In genomic region chr6:98832282-98833100, GRCh38 we compare ENCODE assay signal across 2 cellular contexts.
A peak's percentile ranks its signal among the peaks of the same experiment; 100 is the strongest.
TF ChIP-seq lines count a peak whose summit lies in the region.

No MANE protein-coding gene starts in this region.

TF ChIP-seq in IMR-90, 13 proteins besides CTCF, POLR2A, EP300 and RAD21:
- TF ChIP-seq FOS (IDR thresholded peaks at IDR 0.05; ENCODE audit: low read depth, low read length) (peak; percentile 38; the same call in 1 of the 2 replicates), BHLHE40 (IDR thresholded peaks at IDR 0.05; ENCODE audit: low read depth, low read length) (peak; percentile 61), SMC3 (IDR thresholded peaks at IDR 0.05; ENCODE audit: low read depth, low read length) (no peak), MXI1 (IDR thresholded peaks at IDR 0.05; ENCODE audit: borderline replicate concordance, low read depth, low read length) (peak; percentile 75), MAZ (IDR thresholded peaks at IDR 0.05; ENCODE audit: borderline replicate concordance, low read depth, low read length) (peak; percentile 61)

TF ChIP-seq in K562, 482 proteins besides CTCF, POLR2A, EP300 and RAD21:
- TF ChIP-seq, protein P1, sequence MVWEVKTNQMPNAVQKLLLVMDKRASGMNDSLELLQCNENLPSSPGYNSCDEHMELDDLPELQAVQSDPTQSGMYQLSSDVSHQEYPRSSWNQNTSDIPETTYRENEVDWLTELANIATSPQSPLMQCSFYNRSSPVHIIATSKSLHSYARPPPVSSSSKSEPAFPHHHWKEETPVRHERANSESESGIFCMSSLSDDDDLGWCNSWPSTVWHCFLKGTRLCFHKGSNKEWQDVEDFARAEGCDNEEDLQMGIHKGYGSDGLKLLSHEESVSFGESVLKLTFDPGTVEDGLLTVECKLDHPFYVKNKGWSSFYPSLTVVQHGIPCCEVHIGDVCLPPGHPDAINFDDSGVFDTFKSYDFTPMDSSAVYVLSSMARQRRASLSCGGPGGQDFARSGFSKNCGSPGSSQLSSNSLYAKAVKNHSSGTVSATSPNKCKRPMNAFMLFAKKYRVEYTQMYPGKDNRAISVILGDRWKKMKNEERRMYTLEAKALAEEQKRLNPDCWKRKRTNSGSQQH (CRISPR knock-in tag; IDR thresholded peaks at IDR 0.05): no peak
- no peak for TF ChIP-seq SIRT6 (IDR thresholded peaks at IDR 0.05; ENCODE audit: low read depth, low read length)
- TF ChIP-seq, protein P2, sequence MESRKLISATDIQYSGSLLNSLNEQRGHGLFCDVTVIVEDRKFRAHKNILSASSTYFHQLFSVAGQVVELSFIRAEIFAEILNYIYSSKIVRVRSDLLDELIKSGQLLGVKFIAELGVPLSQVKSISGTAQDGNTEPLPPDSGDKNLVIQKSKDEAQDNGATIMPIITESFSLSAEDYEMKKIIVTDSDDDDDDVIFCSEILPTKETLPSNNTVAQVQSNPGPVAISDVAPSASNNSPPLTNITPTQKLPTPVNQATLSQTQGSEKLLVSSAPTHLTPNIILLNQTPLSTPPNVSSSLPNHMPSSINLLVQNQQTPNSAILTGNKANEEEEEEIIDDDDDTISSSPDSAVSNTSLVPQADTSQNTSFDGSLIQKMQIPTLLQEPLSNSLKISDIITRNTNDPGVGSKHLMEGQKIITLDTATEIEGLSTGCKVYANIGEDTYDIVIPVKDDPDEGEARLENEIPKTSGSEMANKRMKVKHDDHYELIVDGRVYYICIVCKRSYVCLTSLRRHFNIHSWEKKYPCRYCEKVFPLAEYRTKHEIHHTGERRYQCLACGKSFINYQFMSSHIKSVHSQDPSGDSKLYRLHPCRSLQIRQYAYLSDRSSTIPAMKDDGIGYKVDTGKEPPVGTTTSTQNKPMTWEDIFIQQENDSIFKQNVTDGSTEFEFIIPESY (CRISPR knock-in tag; IDR thresholded peaks at IDR 0.05): peak; percentile 80
- TF ChIP-seq NFE2L1 (tag; IDR thresholded peaks at IDR 0.05; ENCODE audit: borderline replicate concordance, low read depth): no peak
